Comparison of ENCODE assay signal across 5 cellular contexts in the genomic region with DNA sequence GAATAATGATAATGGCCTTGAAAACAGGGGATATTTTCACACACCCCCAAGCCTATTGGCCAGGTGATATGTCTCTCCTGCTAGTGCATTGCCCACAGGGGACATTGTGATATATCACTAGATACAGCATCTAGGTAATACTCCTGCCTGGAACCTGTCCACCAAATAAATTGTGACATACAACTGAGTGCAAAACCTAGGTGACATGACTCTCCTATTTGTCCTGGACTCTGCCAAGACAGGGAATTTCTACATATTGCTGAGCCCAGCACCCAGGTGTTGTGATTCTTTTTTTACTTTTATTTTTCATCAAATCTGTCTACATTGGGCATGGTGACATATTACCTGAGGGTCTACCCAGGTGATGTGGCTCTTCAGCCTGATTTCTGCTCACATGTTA. TPM values are rescaled to one million over a fixed set of nuclear protein-coding genes. Genes with fewer than 3 reads are reported as not detected.
"Had no signal": no experiment of that assay in that cellular context is flagged by ENCODE, and none has a peak within 500 bp of the region (broad histone marks: within the 10 kb centered on the region; RNA-seq: fewer than 3 reads in every experiment).

No MANE protein-coding gene starts in this region.

RNA-seq across cellular contexts. Expression of a gene that starts 1.6 kb away (rescaled TPM):
- total RNA-seq: HepG2, HT-29, HT1080, IMR-90, K562 had no signal
